Comparison of ENCODE assay signal across 8 cellular contexts in genomic region chr2:73828818-73829570, GRCh38. TPM values are rescaled to one million over a fixed set of nuclear protein-coding genes. Genes with fewer than 3 reads are reported as not detected.
DNase-seq lines count a peak whose midpoint lies in the region; ATAC-seq and TF ChIP-seq lines count a peak whose summit lies in the region.

TSS of gene STAMBP (plus strand) at chr2:73828961. CDS start at chr2:73830857, 1,896 bp downstream.

- in situ Hi-C loops in Panc1 (cut with HindIII; ENCODE audit: low pct_unique_long_range_greater_than_20kb, low sequenced_read_pairs), result no loop called here

- H3K27ac ChIP-seq in Panc1 (ENCODE audit: low read length) (peak within 1 kb of the TSS; percentile 90), mucosa of rectum (ENCODE audit: low read depth in 2 of 2, low read length in 2 of 2) (peak within 1 kb of the TSS; percentile 88 to 93)

- H3K4me1 Mint-ChIP-seq in activated T-cell treated with anti-CD3 and anti-CD28 coated beads, Interleukin-2, amount 50 U/mL, for 4 hours (ENCODE audit: low read depth), result peaks cover 54% of the 10 kb centered on the region

- H3K36me3 ChIP-seq in Panc1 (ENCODE audit: control insufficient read depth, insufficient read depth, low read length) (peaks cover 7% of the 10 kb centered on the region; the same call in 1 of the 2 replicates), mucosa of rectum (ENCODE audit: control insufficient read depth in 2 of 2, insufficient read depth in 2 of 2, low read length in 2 of 2) (peaks cover 13 to 14% of the 10 kb centered on the region in 2 donors)

- intact Hi-C loops in Panc1 (cut with micrococcal nuclease; ENCODE audit: unreplicated experiment), result no loop called here

- BruUV-seq in Panc1 (replicated peaks; lab: Mats Ljungman, UMichigan), result TSS peak; percentile 83

- peak within 1 kb of the TSS; percentile 94 to 99 for H3K9ac ChIP-seq in mucosa of rectum (ENCODE audit: low read depth in 1 of 2, low read length in 2 of 2)

- TF ChIP-seq POLR2A in erythroblast (IDR thresholded peaks at IDR 0.05; ENCODE audit: low read length), result peak; percentile 84

- H3K4me1 ChIP-seq in Panc1 (ENCODE audit: control insufficient read depth, insufficient read depth, low read length) (peaks cover 14% of the 10 kb centered on the region), mucosa of rectum (ENCODE audit: control insufficient read depth in 2 of 2, insufficient read depth in 2 of 2, low read length in 2 of 2) (peaks cover 8 to 11% of the 10 kb centered on the region in 2 donors)

- POLR2A ChIA-PET in Panc1 (lab: Charles Lee), result interaction anchor here (0.5 to 0.6 kb wide), 2 partner anchors 254 to 353 kb away, joined by 3 read pairs; no protein-coding TSS in a partner anchor

- H3K36me3 Mint-ChIP-seq in activated T-cell treated with anti-CD3 and anti-CD28 coated beads, Interleukin-2, amount 50 U/mL, for 4 hours (ENCODE audit: insufficient read depth), result peaks cover 9% of the 10 kb centered on the region

- no peaks in the 10 kb centered on the region for H3K27me3 ChIP-seq in Panc1 (ENCODE audit: control insufficient read depth, insufficient read depth, low read length)
- H3K27me3 ChIP-seq in mucosa of rectum (ENCODE audit: control insufficient read depth in 2 of 2, insufficient read depth in 2 of 2, low read length in 2 of 2), result no peaks in the 10 kb centered on the region

- CTCF ChIA-PET in Panc1 (lab: Charles Lee), result interaction anchor here (0.6 to 2.6 kb wide), 5 partner anchors 17 to 350 kb away, joined by 3 to 14 read pairs (median 5); no protein-coding TSS in a partner anchor

- no peaks in the 10 kb centered on the region for H3K27me3 Mint-ChIP-seq in activated T-cell treated with anti-CD3 and anti-CD28 coated beads, Interleukin-2, amount 50 U/mL, for 4 hours (ENCODE audit: low read depth)

- H3K4me3 ChIP-seq in Panc1 (ENCODE audit: low read depth in 2 of 2, low read length in 2 of 2), result peak within 1 kb of the TSS; percentile 72 to 85
- peak within 1 kb of the TSS; percentile 96 for H3K4me3 ChIP-seq in mucosa of rectum (ENCODE audit: low read length in 2 of 2)

- peak; percentile 99 for DNase-seq in DMS53 (lab: John Stamatoyannopoulos, UW)
- DNase-seq in KG1 (lab: John Stamatoyannopoulos, UW), result peak; percentile 90
- peak; percentile 91 for DNase-seq in Panc1 (ENCODE audit: low read depth, low spot score)
- DNase-seq in activated T-cell treated with anti-CD3 and anti-CD28 coated beads, Interleukin-2, amount 50 U/mL, for 4 hours, result peak; percentile 88
- DNase-seq in erythroblast (lab: John Stamatoyannopoulos, UW), result peak; percentile 96 to 98
- DNase-seq in stimulated activated CD8-positive, alpha-beta memory T cell treated with anti-CD3 and anti-CD28 coated beads, Interleukin-4, amount 100 ng/mL, for 48 hours, result peak; percentile 93

- peaks cover 4% of the 10 kb centered on the region for H3K9me3 Mint-ChIP-seq in activated T-cell treated with anti-CD3 and anti-CD28 coated beads, Interleukin-2, amount 50 U/mL, for 4 hours

- ATAC-seq in GM21723 (IDR thresholded peaks at IDR 0.05; ENCODE audit: unreplicated experiment), result peak; percentile 86
- peak; percentile 98 for ATAC-seq in Panc1
- peak; percentile 48 to 68 for ATAC-seq in activated T-cell treated with anti-CD3 and anti-CD28 coated beads, Interleukin-2, amount 50 U/mL, for 4 hours

- TF ChIP-seq CTCF in Panc1 (IDR thresholded peaks at IDR 0.05), result no peak

- no peaks in the 10 kb centered on the region for H3K9me3 ChIP-seq in Panc1 (ENCODE audit: control insufficient read depth, insufficient read depth, low read depth, low read length)
- no peaks in the 10 kb centered on the region for H3K9me3 ChIP-seq in mucosa of rectum (ENCODE audit: control insufficient read depth in 2 of 2, low read length in 2 of 2)

- peak within 1 kb of the TSS; percentile 94 for H3K4me3 Mint-ChIP-seq in activated T-cell treated with anti-CD3 and anti-CD28 coated beads, Interleukin-2, amount 50 U/mL, for 4 hours

RNA-seq across cellular contexts. Expression of gene STAMBP, which starts in this region (rescaled TPM):
- total RNA-seq in Panc1 (2021; ENCODE audit: unreplicated experiment), result 49.0 TPM
- polyA plus RNA-seq in Panc1 (2012; ENCODE audit: insufficient read length), result 33.5 TPM
- 10 to 100 TPM; 29.5 to 37.2 (median 30.3) TPM for total RNA-seq in activated T-cell treated with anti-CD3 and anti-CD28 coated beads, Interleukin-2, amount 50 U/mL, for 4 hours

Comparison
In these comparisons a context has a peak if more than half of its experiments do, and no peak if none do; other contexts are left out.
1. Peak in every context shown above with its lines: DNase-seq, ATAC-seq, H3K4me3 ChIP-seq and H3K27ac ChIP-seq.